Comparison of ENCODE assay signal across 19 cellular contexts in genomic region chr2:112173646-112174319, GRCh38. TPM values are rescaled to one million over a fixed set of nuclear protein-coding genes. Genes with fewer than 3 reads are reported as not detected.
DNase-seq lines count a peak whose midpoint lies in the region; ATAC-seq, FAIRE-seq and TF ChIP-seq lines count a peak whose summit lies in the region.
"Had no signal": no experiment of that assay in that cellular context is flagged by ENCODE, and none has a peak within 500 bp of the region (broad histone marks: within the 10 kb centered on the region; RNA-seq: fewer than 3 reads in every experiment).

No MANE protein-coding gene starts in this region.

- H3K4me1 Mint-ChIP-seq in MCF 10A (ENCODE audit: insufficient read depth, unreplicated experiment), result no peaks in the 10 kb centered on the region

- no peak overlapping the region for H3K27ac ChIP-seq in HepG2 (ENCODE audit: extremely low read length, insufficient read depth, low read length)
- no peak overlapping the region for H3K27ac ChIP-seq in right lobe of liver
- H3K27ac ChIP-seq in KMS-11, result peak overlapping the region; percentile 85
- H3K27ac ChIP-seq in thyroid gland, result peak overlapping the region; percentile 17 to 49 (median 36)
- H3K27ac ChIP-seq: adrenal gland, epithelial cell of prostate had no signal

- TF ChIP-seq POLR2A in HepG2 (IDR thresholded peaks at IDR 0.05; ENCODE audit: insufficient read depth in 1 of 2, low read depth in 2 of 2, low read length in 2 of 2) (no peak), right lobe of liver (IDR thresholded peaks at IDR 0.05) (no peak), thyroid gland (IDR thresholded peaks at IDR 0.05) (no peak)

- ATAC-seq in HepG2 (peak; percentile 64), right lobe of liver (no peak)
- peak; percentile 70 to 73 for ATAC-seq in activated naive CD4-positive, alpha-beta T cell treated with anti-CD3 and anti-CD28 coated beads, Interleukin-2, amount 50 U/mL, for 72 hours
- ATAC-seq: left colon; stimulated activated memory B cell treated with anti-CD40 and anti-IgM and Interleukin-4, amounts not matched to agents 10 μg/mL and 1 μg/mL and 100 μg/mL, for 72 hours had no signal

- peak overlapping the region; percentile 34 for H2AFZ ChIP-seq in HepG2 (ENCODE audit: low read length)
- peak overlapping the region; percentile 55 for H2AFZ ChIP-seq in KMS-11 (ENCODE audit: low read depth)

- BruUV-seq in HepG2 (replicated peaks; lab: Mats Ljungman, UMichigan) (no TSS peak), MCF 10A (replicated peaks; lab: Mats Ljungman, UMichigan) (no TSS peak)

- no peaks in the 10 kb centered on the region for H3K9me3 Mint-ChIP-seq in activated naive CD4-positive, alpha-beta T cell treated with anti-CD3 and anti-CD28 coated beads, Interleukin-2, amount 50 U/mL, for 72 hours
- H3K9me3 Mint-ChIP-seq in MCF 10A (ENCODE audit: unreplicated experiment), result no peaks in the 10 kb centered on the region
- H3K9me3 Mint-ChIP-seq: stimulated activated memory B cell treated with anti-CD40 and anti-IgM and Interleukin-4, amounts not matched to agents 10 μg/mL and 1 μg/mL and 100 μg/mL, for 72 hours had no signal

- no peaks in the 10 kb centered on the region for H3K79me2 ChIP-seq in HepG2 (ENCODE audit: insufficient read depth, low read length)
- no peaks in the 10 kb centered on the region for H3K79me2 ChIP-seq in KMS-11 (ENCODE audit: insufficient read depth, low read depth)

- in situ Hi-C loops in HepG2 (cut with HindIII; ENCODE audit: extremely low pct_ligation_motif_present, low pct_unique_long_range_greater_than_20kb), result no loop called here

- no peak overlapping the region for H3K27ac Mint-ChIP-seq in activated naive CD4-positive, alpha-beta T cell treated with anti-CD3 and anti-CD28 coated beads, Interleukin-2, amount 50 U/mL, for 72 hours
- no peak overlapping the region for H3K27ac Mint-ChIP-seq in MCF 10A (ENCODE audit: low read depth, unreplicated experiment)
- H3K27ac Mint-ChIP-seq: stimulated activated memory B cell treated with anti-CD40 and anti-IgM and Interleukin-4, amounts not matched to agents 10 μg/mL and 1 μg/mL and 100 μg/mL, for 72 hours had no signal

- H3K36me3 Mint-ChIP-seq in activated naive CD4-positive, alpha-beta T cell treated with anti-CD3 and anti-CD28 coated beads, Interleukin-2, amount 50 U/mL, for 72 hours, result peaks cover 0 to 5% of the 10 kb centered on the region in 2 donors
- H3K36me3 Mint-ChIP-seq in MCF 10A (ENCODE audit: insufficient read depth, unreplicated experiment), result no peaks in the 10 kb centered on the region
- H3K36me3 Mint-ChIP-seq: stimulated activated memory B cell treated with anti-CD40 and anti-IgM and Interleukin-4, amounts not matched to agents 10 μg/mL and 1 μg/mL and 100 μg/mL, for 72 hours had no signal

- H3K4me1 ChIP-seq in HepG2 (ENCODE audit: insufficient read depth, low read length), result peaks cover 43% of the 10 kb centered on the region
- H3K4me1 ChIP-seq in right lobe of liver, result no peaks in the 10 kb centered on the region
- H3K4me1 ChIP-seq in KMS-11 (ENCODE audit: low read depth, poor library complexity, severe bottlenecking), result peaks cover 48% of the 10 kb centered on the region
- H3K4me1 ChIP-seq in thyroid gland, result peaks cover 14 to 22% of the 10 kb centered on the region in 2 donors
- H3K4me1 ChIP-seq: adrenal gland had no signal

- TF ChIP-seq RAD21 in HepG2 (CRISPR knock-in tag; IDR thresholded peaks at IDR 0.05), result no peak

- H4K20me1 ChIP-seq in HepG2 (ENCODE audit: insufficient read depth, low read length) (no peaks in the 10 kb centered on the region), KMS-11 (ENCODE audit: insufficient read depth) (no peaks in the 10 kb centered on the region)

- TF ChIP-seq CTCF in HepG2 (CRISPR knock-in tag; IDR thresholded peaks at IDR 0.05), result no peak
- TF ChIP-seq CTCF in right lobe of liver (IDR thresholded peaks at IDR 0.05), result no peak
- no peak for TF ChIP-seq CTCF in KMS-11 (conservative IDR thresholded peaks at IDR 0.05; ENCODE audit: low read depth, low read length)
- TF ChIP-seq CTCF in thyroid gland (IDR thresholded peaks at IDR 0.05), result no peak
- TF ChIP-seq CTCF in MCF 10A (IDR thresholded peaks at IDR 0.05; ENCODE audit: unreplicated experiment), result no peak
- TF ChIP-seq CTCF in GM20000 (IDR thresholded peaks at IDR 0.05; ENCODE audit: extremely low read depth, missing control alignments), result no peak

- DNase-seq in HepG2 (ENCODE audit: low spot score) (peak; percentile 13), right lobe of liver (no peak), thyroid gland (peak; percentile 44 to 61), MCF 10A (ENCODE audit: unreplicated experiment) (no peak), GM20000 (ENCODE audit: low spot score) (no peak), NOMO-1 (lab: John Stamatoyannopoulos, UW; ENCODE audit: unreplicated experiment in 2 of 2) (no peak)
- no peak for DNase-seq in activated naive CD4-positive, alpha-beta T cell treated with anti-CD3 and anti-CD28 coated beads, Interleukin-2, amount 50 U/mL, for 72 hours (ENCODE audit: low spot score in 2 of 2)
- DNase-seq: activated CD4-positive, alpha-beta T cell treated with anti-CD3 and anti-CD28 coated beads for 1 hour; adrenal gland; C1 segment of cervical spinal cord; DMS53; foreskin melanocyte; left colon; MG63; NCI-H2227 treated with DMSO at 0.1 percent for 48 hours had no signal

- POLR2A ChIA-PET in HepG2 (lab: Yijun Ruan, JAX), result no interaction called here
- POLR2A ChIA-PET in MCF 10A (lab: Yijun Ruan, JAX), result no interaction called here

- H3K4me3 ChIP-seq in HepG2 (replicated peaks in 1 of 3; ENCODE audit: insufficient read depth in 1 of 3, low read depth in 2 of 3, low read length in 3 of 3), result peak overlapping the region in 2 of 3 experiments; percentile 8 to 19; a peak in 1 of 6 replicates
- no peak overlapping the region for H3K4me3 ChIP-seq in right lobe of liver
- H3K4me3 ChIP-seq in KMS-11 (IDR thresholded peaks at IDR 0.05; ENCODE audit: insufficient read depth, low read depth, low read length), result peak overlapping the region; percentile 72
- H3K4me3 ChIP-seq in thyroid gland (replicated peaks in 1 of 3), result no peak overlapping the region
- H3K4me3 ChIP-seq: adrenal gland, MG63 had no signal

- 29% methylated on average over 11 of the region's 11 CpGs for WGBS in HepG2 (ENCODE audit: low lambda C conversion rate)
- WGBS in right lobe of liver (ENCODE audit: insufficient coverage, low coverage, low lambda C conversion rate, missing lambda C conversion rate), result 87% methylated on average over 7 of the region's 11 CpGs
- WGBS in thyroid gland, 2 donors, result 37 to 52% methylated on average over 11 of the region's 11 CpGs

- intact Hi-C loops in HepG2 (cut with micrococcal nuclease; ENCODE audit: unreplicated experiment), result loop anchor here (2.0 kb wide), 1 partner anchor 27 kb away; no protein-coding TSS in a partner anchor
- intact Hi-C loops in right lobe of liver (cut with DNase I), result no loop called here
- intact Hi-C loops in thyroid gland (cut with DNase I), result no loop called here
- intact Hi-C loops in MCF 10A (cut with micrococcal nuclease), result no loop called here

- no peak for FAIRE-seq in HepG2 (lab: Jason Lieb, UNC)
- FAIRE-seq: H54 had no signal

- H3K27me3 ChIP-seq in HepG2 (ENCODE audit: control insufficient read depth in 1 of 2, insufficient read depth in 2 of 2, low read length in 2 of 2) (no peaks in the 10 kb centered on the region), right lobe of liver (no peaks in the 10 kb centered on the region), KMS-11 (ENCODE audit: insufficient read depth, low read depth) (no peaks in the 10 kb centered on the region), thyroid gland (no peaks in the 10 kb centered on the region)
- H3K27me3 ChIP-seq: adrenal gland, MG63 had no signal

- no peaks in the 10 kb centered on the region for H3K36me3 ChIP-seq in HepG2 (replicated peaks in 1 of 2; ENCODE audit: control insufficient read depth in 1 of 2, insufficient read depth in 2 of 2, low read length in 2 of 2)
- H3K36me3 ChIP-seq in right lobe of liver, result no peaks in the 10 kb centered on the region
- no peaks in the 10 kb centered on the region for H3K36me3 ChIP-seq in KMS-11 (ENCODE audit: insufficient read depth)
- no peaks in the 10 kb centered on the region for H3K36me3 ChIP-seq in thyroid gland
- H3K36me3 ChIP-seq: adrenal gland, MG63 had no signal

- peak overlapping the region; percentile 67 for H3K4me2 ChIP-seq in HepG2 (ENCODE audit: low read depth, low read length)
- peak overlapping the region; percentile 97 for H3K4me2 ChIP-seq in KMS-11

- H3K27me3 Mint-ChIP-seq in MCF 10A (ENCODE audit: insufficient read depth, unreplicated experiment), result no peaks in the 10 kb centered on the region

- H3K9me3 ChIP-seq in HepG2 (ENCODE audit: low read length) (no peaks in the 10 kb centered on the region), right lobe of liver (no peaks in the 10 kb centered on the region), thyroid gland (no peaks in the 10 kb centered on the region)
- H3K9me3 ChIP-seq: adrenal gland, MG63 had no signal

- CTCF ChIA-PET in HepG2 (lab: Yijun Ruan, JAX; ENCODE audit: low intra/inter-chr PET ratio, low total read pairs), result no interaction called here
- CTCF ChIA-PET in MCF 10A (lab: Yijun Ruan, JAX), result interaction anchor here (0.6 kb wide), 1 partner anchor 81 kb away, joined by 4 read pairs; no protein-coding TSS in a partner anchor

- TF ChIP-seq EP300 in HepG2 (IDR thresholded peaks at IDR 0.05; ENCODE audit: low read depth in 2 of 2, low read length in 2 of 2) (no peak), HepG2 (CRISPR knock-in tag; IDR thresholded peaks at IDR 0.05; ENCODE audit: borderline replicate concordance) (no peak)

- no peak overlapping the region for H3K4me3 Mint-ChIP-seq in MCF 10A (ENCODE audit: unreplicated experiment)
- H3K4me3 Mint-ChIP-seq: stimulated activated memory B cell treated with anti-CD40 and anti-IgM and Interleukin-4, amounts not matched to agents 10 μg/mL and 1 μg/mL and 100 μg/mL, for 72 hours had no signal

- H3K9ac ChIP-seq in HepG2 (ENCODE audit: insufficient read depth, low read depth, low read length) (peak overlapping the region; percentile 6; the same call in 1 of the 2 replicates), KMS-11 (peak overlapping the region; percentile 40; the same call in 1 of the 2 replicates)

RNA-seq across cellular contexts. Expression of gene FBLN7, which starts 35.6 kb away (rescaled TPM):
- 0.95 and 1.4 TPM in 2 replicates for total RNA-seq in HepG2 (2016; rRNA removed; fragmentation: Illumina TruSeq; extraction: Trizol)
- total RNA-seq in HepG2 (2016; cell fraction: cytosol; rRNA removed; fragmentation: Illumina TruSeq; extraction: Trizol; ENCODE audit: low read depth), result 0.53 and 1.0 TPM in 2 replicates
- 0.52 and 1.1 TPM in 2 replicates for total RNA-seq in HepG2 (2016; cell fraction: insoluble cytoplasmic fraction; rRNA removed; fragmentation: Illumina TruSeq; extraction: Trizol)
- total RNA-seq in HepG2 (2016; cell fraction: membrane; rRNA removed; fragmentation: Illumina TruSeq; extraction: Trizol), result 0.87 and 0.90 TPM in 2 replicates
- total RNA-seq in HepG2 (2016; cell fraction: nucleus; rRNA removed; fragmentation: Illumina TruSeq; extraction: Trizol), result 2.6 and 2.7 TPM in 2 replicates
- polyA plus RNA-seq in HepG2 (2011; rRNA removed), result 2.3 and 2.4 TPM in 2 replicates
- polyA plus RNA-seq in HepG2 (2011; cell fraction: cytosol; rRNA removed), result 2.2 and 2.5 TPM in 2 replicates
- polyA plus RNA-seq in HepG2 (2011; cell fraction: nucleus; rRNA removed), result 5.3 and 6.4 TPM in 2 replicates
- 5.1 and 5.4 TPM in 2 replicates for polyA plus RNA-seq in HepG2 (2012)
- 1.1 and 1.2 TPM in 2 replicates for polyA plus RNA-seq in HepG2 (2016; cell fraction: cytosol; fragmentation: Illumina TruSeq; extraction: Trizol; ENCODE audit: low read depth)
- polyA plus RNA-seq in HepG2 (2016; cell fraction: insoluble cytoplasmic fraction; fragmentation: Illumina TruSeq; extraction: Trizol; ENCODE audit: low read depth), result 2.1 and 2.2 TPM in 2 replicates
- 1.6 and 1.7 TPM in 2 replicates for polyA plus RNA-seq in HepG2 (2016; cell fraction: membrane; fragmentation: Illumina TruSeq; extraction: Trizol; ENCODE audit: low read depth)
- polyA plus RNA-seq in HepG2 (2016; cell fraction: nucleus; fragmentation: Illumina TruSeq; extraction: Trizol; ENCODE audit: insufficient read depth, low read depth), result 6.5 TPM in 2 replicates
- polyA minus RNA-seq in HepG2 (2011; rRNA and poly(A)+ RNA removed; ENCODE audit: low replicate concordance), result 3.2 TPM in 1 of 2 replicates, not detected in the other
- 1.6 and 2.9 TPM in 2 replicates for polyA minus RNA-seq in HepG2 (2011; cell fraction: cytosol; rRNA and poly(A)+ RNA removed)
- 3.4 and 4.0 TPM in 2 replicates for polyA minus RNA-seq in HepG2 (2011; cell fraction: nucleus; rRNA and poly(A)+ RNA removed)
- 1 to 10 TPM; 1.2 to 5.4 (median 2.9) TPM for total RNA-seq in right lobe of liver
- 10 to 100 TPM; 25.4 to 48.5 TPM for total RNA-seq in activated naive CD4-positive, alpha-beta T cell treated with anti-CD3 and anti-CD28 coated beads, Interleukin-2, amount 50 U/mL, for 72 hours
- total RNA-seq in thyroid gland, result 10 to 100 TPM; 10.3 to 33.6 (median 16.4) TPM
- total RNA-seq in MCF 10A (2022), result 0.07 and 0.14 TPM in 2 replicates

Comparison
In these comparisons a context has a peak if more than half of its experiments do, and no peak if none do; other contexts are left out.
1. ATAC-seq: peak in HepG2 (single experiment) and activated naive CD4-positive, alpha-beta T cell treated with anti-CD3 and anti-CD28 coated beads, Interleukin-2, amount 50 U/mL, for 72 hours (2 of 2); none in right lobe of liver (0 of 4).
2. DNase-seq: peak in HepG2 (single experiment) and thyroid gland (2 of 2); none in right lobe of liver (0 of 3), activated naive CD4-positive, alpha-beta T cell treated with anti-CD3 and anti-CD28 coated beads, Interleukin-2, amount 50 U/mL, for 72 hours (0 of 2), MCF 10A (single experiment), GM20000 (single experiment) and NOMO-1 (0 of 2).
3. H3K4me3 ChIP-seq: peak in HepG2 (2 of 3) and KMS-11 (single experiment); none in right lobe of liver (0 of 3) and thyroid gland (0 of 3).
4. H3K27ac ChIP-seq: peak in KMS-11 (single experiment) and thyroid gland (3 of 3); none in HepG2 (single experiment) and right lobe of liver (0 of 3).